Comparison of ENCODE assay signal across 11 cellular contexts in the genomic region with DNA sequence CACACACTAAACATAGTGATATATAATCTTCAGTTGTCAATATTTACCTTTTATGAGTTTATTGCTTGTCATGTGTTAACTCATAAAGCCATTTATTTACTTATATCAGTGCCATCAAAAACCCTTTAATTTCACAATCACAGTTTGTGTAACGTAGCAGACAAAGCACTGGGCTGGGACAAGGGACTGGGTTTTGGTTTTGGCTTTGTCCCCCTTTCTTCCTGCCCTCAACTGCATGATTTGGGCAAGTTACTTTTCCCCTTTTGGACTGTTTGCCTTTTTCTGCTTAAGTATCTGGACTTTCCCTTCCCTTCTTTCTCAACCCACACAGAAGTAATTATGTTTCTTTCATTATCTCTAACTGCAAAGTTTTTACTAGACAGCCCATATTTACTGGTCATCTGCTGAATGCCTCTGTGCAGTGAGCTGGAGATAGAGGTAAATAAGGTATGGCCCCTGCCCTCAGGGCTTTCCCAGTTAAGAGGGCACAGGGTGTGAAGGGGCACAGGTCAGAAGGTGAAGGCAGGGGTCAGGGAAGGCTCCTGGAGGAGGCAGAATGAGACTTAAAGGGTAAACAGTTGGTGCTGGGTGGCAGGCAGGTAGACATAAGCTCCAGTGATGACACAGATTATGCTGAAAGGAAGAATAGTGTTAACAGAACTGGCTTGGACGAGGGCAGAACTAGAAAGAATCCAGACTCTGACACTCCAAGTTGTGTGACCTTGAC. TPM values are rescaled to one million over a fixed set of nuclear protein-coding genes. Genes with fewer than 3 reads are reported as not detected.
DNase-seq lines count a peak whose midpoint lies in the region; ATAC-seq, FAIRE-seq and TF ChIP-seq lines count a peak whose summit lies in the region.
"Had no signal": no experiment of that assay in that cellular context is flagged by ENCODE, and none has a peak within 500 bp of the region (broad histone marks: within the 10 kb centered on the region; RNA-seq: fewer than 3 reads in every experiment).

No MANE protein-coding gene starts in this region.

- no peak overlapping the region for H2BK12ac ChIP-seq in trophoblast cell (ENCODE audit: low read length)

- no peak overlapping the region for H3K9ac ChIP-seq in trophoblast cell (ENCODE audit: low read length)

- H3K4me1 ChIP-seq in left lung (peaks cover 0 to 18% of the 10 kb centered on the region in 2 donors), trophoblast cell (ENCODE audit: control insufficient read depth in 1 of 2, insufficient read depth in 2 of 2, low read length in 2 of 2) (no peaks in the 10 kb centered on the region)

- no peak overlapping the region for H4K12ac ChIP-seq in trophoblast cell (ENCODE audit: low read depth, low read length)

- H3K4ac ChIP-seq in trophoblast cell (ENCODE audit: low read depth, low read length): no peak overlapping the region

- FAIRE-seq in GM18507 (lab: Jason Lieb, UNC): peak; percentile 83

- H3K18ac ChIP-seq in trophoblast cell (ENCODE audit: low read length): no peak overlapping the region

- H2BK5ac ChIP-seq in trophoblast cell (ENCODE audit: low read depth, low read length, poor library complexity): no peak overlapping the region

- no peak overlapping the region for H4K91ac ChIP-seq in trophoblast cell (ENCODE audit: low read depth, low read length)

- no peak overlapping the region for H3K14ac ChIP-seq in trophoblast cell (ENCODE audit: low read length)

- no peak overlapping the region for H3K4me2 ChIP-seq in trophoblast cell (ENCODE audit: low read length)

- H3K27me3 ChIP-seq in left lung (no peaks in the 10 kb centered on the region), trophoblast cell (ENCODE audit: insufficient read depth, low read length) (no peaks in the 10 kb centered on the region)

- H2BK120ac ChIP-seq in trophoblast cell (ENCODE audit: insufficient read depth, low read length, poor library complexity): no peak overlapping the region

- no peak for TF ChIP-seq CTCF in left lung (IDR thresholded peaks at IDR 0.05)

- no peak overlapping the region for H2AK5ac ChIP-seq in trophoblast cell (ENCODE audit: low read length)

- H3K27ac ChIP-seq in left lung: no peak overlapping the region
- no peak overlapping the region for H3K27ac ChIP-seq in trophoblast cell (ENCODE audit: low read depth, low read length)

- ATAC-seq in GM21447 (IDR thresholded peaks at IDR 0.05; ENCODE audit: unreplicated experiment) (peak; percentile 57), HG03442 (IDR thresholded peaks at IDR 0.05; ENCODE audit: unreplicated experiment) (peak; percentile 48), left lung (peak; percentile 32)

- H4K8ac ChIP-seq in trophoblast cell (ENCODE audit: low read depth, low read length): no peak overlapping the region

- H3K36me3 ChIP-seq in left lung: no peaks in the 10 kb centered on the region
- no peaks in the 10 kb centered on the region for H3K36me3 ChIP-seq in trophoblast cell (ENCODE audit: control insufficient read depth in 1 of 2, insufficient read depth in 2 of 2, low read length in 2 of 2)

- H3K4me3 ChIP-seq in left lung (no peak overlapping the region), trophoblast cell (ENCODE audit: low read depth, low read length) (no peak overlapping the region)

- DNase-seq in GM18507 (ENCODE audit: extremely low spot score, insufficient read length, low read depth) (no peak), left lung (no peak), dedifferentiated amniotic fluid mesenchymal stem cell (ENCODE audit: extremely low spot score) (no peak), GF-D8 (lab: John Stamatoyannopoulos, UW) (no peak), trophoblast cell (no peak)
- no peak for DNase-seq in activated CD8-positive, alpha-beta memory T cell treated with anti-CD3 and anti-CD28 coated beads, Interleukin-2, amount 50 U/mL, for 48 hours
- DNase-seq: activated naive CD4-positive, alpha-beta T cell treated with anti-CD3 and anti-CD28 coated beads for 36 hours; stimulated activated CD4-positive, alpha-beta T cell treated with anti-CD3 and anti-CD28 coated beads, Interleukin-15, amount 100 ng/mL, for 24 hours; T1000 had no signal

- intact Hi-C loops in left lung (cut with DNase I): no loop called here

- no peaks in the 10 kb centered on the region for H3K79me2 ChIP-seq in trophoblast cell (ENCODE audit: control insufficient read depth, insufficient read depth, low read length, poor library complexity)

- no peak overlapping the region for H3K23ac ChIP-seq in trophoblast cell (ENCODE audit: low read length)

- WGBS in trophoblast cell (ENCODE audit: extremely low coverage, insufficient coverage, insufficient read length): no CpG with 5 or more reads among the region's 2 CpGs

- no peaks in the 10 kb centered on the region for H3K9me3 ChIP-seq in left lung
- H3K9me3 ChIP-seq in trophoblast cell (ENCODE audit: insufficient read depth, low read depth, low read length): no peaks in the 10 kb centered on the region

- no peaks in the 10 kb centered on the region for H3K79me1 ChIP-seq in trophoblast cell (ENCODE audit: low read length)

- no peak overlapping the region for H2AFZ ChIP-seq in trophoblast cell (ENCODE audit: insufficient read depth, low read length, poor library complexity)

RNA-seq across cellular contexts. Expression of a gene that starts 14.8 kb away (rescaled TPM):
- total RNA-seq in left lung: 10 to 100 TPM; 73.2 to 98.0 TPM
- polyA plus RNA-seq in trophoblast cell (2013): 1.3 and 1.4 TPM in 2 replicates
